8 cellular contexts compared by ENCODE assay signal in genomic region chr1:201021333-201022177, GRCh38. TPM values are rescaled to one million over a fixed set of nuclear protein-coding genes. Genes with fewer than 3 reads are reported as not detected.
A peak's percentile ranks its signal among the peaks of the same experiment; 100 is the strongest.
DNase-seq lines count a peak whose midpoint lies in the region; ATAC-seq and TF ChIP-seq lines count a peak whose summit lies in the region.

No MANE protein-coding gene starts in this region.

- peaks cover 51% of the 10 kb centered on the region for H3K4me1 Mint-ChIP-seq in Calu3 (ENCODE audit: low read depth, unreplicated experiment)
- peaks cover 58 to 68% (median 61%) of the 10 kb centered on the region in 3 donors for H3K4me1 Mint-ChIP-seq in IgD-negative memory B cell
- peaks cover 61% of the 10 kb centered on the region for H3K4me1 Mint-ChIP-seq in nephron

- H3K27me3 Mint-ChIP-seq in Calu3 (ENCODE audit: unreplicated experiment) (peaks cover 6% of the 10 kb centered on the region), IgD-negative memory B cell (peaks cover 1% of the 10 kb centered on the region), nephron (ENCODE audit: low read depth) (peaks cover 27% of the 10 kb centered on the region)

- no peak for TF ChIP-seq CTCF in Calu3 (IDR thresholded peaks at IDR 0.05; ENCODE audit: unreplicated experiment)
- TF ChIP-seq CTCF in nephron (IDR thresholded peaks at IDR 0.05; ENCODE audit: unreplicated experiment in 3 of 3), result peak in 1 of 3 experiments; percentile 5
- no peak for TF ChIP-seq CTCF in foreskin fibroblast (IDR thresholded peaks at IDR 0.05; ENCODE audit: low read depth, low read length)

- ATAC-seq in HG03135 (IDR thresholded peaks at IDR 0.05; ENCODE audit: unreplicated experiment), result no peak

- no peak overlapping the region for H3K4me3 ChIP-seq in foreskin fibroblast (ENCODE audit: low read depth in 1 of 2, low read length in 2 of 2)

- no TSS peak for BruUV-seq in Calu3 (replicated peaks; lab: Mats Ljungman, UMichigan)

- DNase-seq in Calu3 (no peak), foreskin fibroblast (no peak), C1 segment of cervical spinal cord (lab: John Stamatoyannopoulos, UW) (no peak), mucosa of gallbladder (ENCODE audit: low spot score) (no peak)
- DNase-seq in activated naive CD4-positive, alpha-beta T cell treated with anti-CD3 and anti-CD28 coated beads, Interleukin-2, amount 50 U/mL, for 16 hours, result peak; percentile 35

- peaks cover 26% of the 10 kb centered on the region for H3K36me3 Mint-ChIP-seq in Calu3 (ENCODE audit: insufficient read depth, unreplicated experiment)
- H3K36me3 Mint-ChIP-seq in IgD-negative memory B cell, result no peaks in the 10 kb centered on the region
- no peaks in the 10 kb centered on the region for H3K36me3 Mint-ChIP-seq in nephron (ENCODE audit: low read depth)

- H3K9me3 Mint-ChIP-seq in Calu3 (ENCODE audit: low read depth, unreplicated experiment), result no peaks in the 10 kb centered on the region
- no peaks in the 10 kb centered on the region for H3K9me3 Mint-ChIP-seq in IgD-negative memory B cell
- H3K9me3 Mint-ChIP-seq in nephron, result no peaks in the 10 kb centered on the region

- CTCF ChIA-PET in Calu3 (lab: Charles Lee), result interaction anchor here (0.7 to 2.4 kb wide), 4 partner anchors 30 to 240 kb away, joined by 3 to 10 read pairs (median 4); no protein-coding TSS in a partner anchor

- H3K27ac Mint-ChIP-seq in Calu3 (ENCODE audit: unreplicated experiment) (no peak overlapping the region), IgD-negative memory B cell (peak overlapping the region; percentile 93 to 97 (median 96)), nephron (no peak overlapping the region)

- H3K4me3 Mint-ChIP-seq in Calu3 (ENCODE audit: low read depth, unreplicated experiment) (peak overlapping the region; percentile 71), IgD-negative memory B cell (peak overlapping the region; percentile 95 to 98 (median 97)), nephron (peak overlapping the region; percentile 79 to 86 (median 84))

- intact Hi-C loops in Calu3 (cut with micrococcal nuclease; ENCODE audit: unreplicated experiment), result no loop called here

RNA-seq across cellular contexts. Expression of gene KIF21B, which starts 2.0 kb away (rescaled TPM):
- total RNA-seq in Calu3 (2022) (5.9 and 6.7 TPM in 2 replicates), mucosa of gallbladder (4.9 TPM)
- polyA plus RNA-seq in IgD-negative memory B cell, result 5.6 TPM

Comparison
In these comparisons a context has a peak if more than half of its experiments do, and no peak if none do; other contexts are left out.
1. H3K27ac Mint-ChIP-seq: peak in IgD-negative memory B cell (3 of 3); none in Calu3 (single experiment) and nephron (0 of 3).
2. Peak in every context shown above with its lines, with median percentiles within 50 percentile points of each other: H3K4me3 Mint-ChIP-seq.